8 cellular contexts compared by ENCODE assay signal in the genomic region with DNA sequence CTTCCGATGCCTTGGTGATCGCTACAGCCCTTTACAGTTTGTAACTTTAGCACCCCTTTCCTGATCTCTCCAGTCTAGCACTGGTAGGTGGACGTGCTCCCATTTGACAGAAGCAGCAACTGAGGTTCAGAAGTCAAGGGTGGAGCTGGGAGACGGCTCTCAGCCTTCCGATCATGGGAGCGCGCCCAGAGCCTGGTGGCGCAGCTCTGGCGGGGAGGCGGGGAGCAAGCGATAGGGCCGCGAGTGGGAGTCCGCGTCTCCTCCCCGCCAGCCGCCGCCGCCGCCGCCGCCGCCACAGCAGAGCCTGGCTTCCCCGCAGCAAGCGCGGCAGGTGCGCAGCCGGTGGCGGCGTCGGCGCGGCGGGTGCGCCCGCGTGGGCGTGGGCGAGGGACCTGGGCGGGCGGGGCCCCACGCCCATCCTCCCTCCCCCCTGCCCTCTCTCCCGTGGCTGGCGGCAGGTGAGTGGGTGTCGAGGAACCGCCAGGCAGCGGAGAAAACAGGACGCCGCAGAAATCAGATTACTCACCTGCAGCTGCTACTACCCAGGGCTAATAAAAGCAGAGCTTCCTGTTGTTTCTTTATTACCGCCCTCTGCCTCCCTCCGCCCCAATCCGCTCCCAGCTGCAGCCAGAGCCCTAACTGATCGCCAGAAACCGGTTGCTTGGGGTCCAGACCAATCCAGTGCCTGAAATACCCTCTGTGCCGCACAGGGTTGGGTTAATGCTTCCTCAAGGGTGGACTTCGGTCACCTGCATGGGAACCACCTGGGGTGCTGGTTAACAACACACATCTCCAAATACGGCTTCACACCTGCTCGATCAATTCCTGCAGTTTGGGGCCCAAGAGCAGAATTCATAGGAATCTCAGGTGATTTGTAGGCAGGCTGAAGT.
DNase-seq lines count a peak whose midpoint lies in the region; ATAC-seq, FAIRE-seq and TF ChIP-seq lines count a peak whose summit lies in the region.

No MANE protein-coding gene starts in this region.

- no peaks in the 10 kb centered on the region for H3K79me2 ChIP-seq in MM.1S (ENCODE audit: low read length)

- POLR2A ChIA-PET in BJ (lab: Charles Lee): no interaction called here

- peak overlapping the region; percentile 85 for H3K27ac Mint-ChIP-seq in stimulated activated naive B cell treated with anti-CD40 and anti-IgM and Interleukin-4, amounts not matched to agents 10 μg/mL and 1 μg/mL and 100 μg/mL, for 72 hours

- H3K4me3 ChIP-seq in BJ (ENCODE audit: low read depth, low read length): peak overlapping the region; percentile 16
- H3K4me3 ChIP-seq in MM.1S (ENCODE audit: low read length): peak overlapping the region; percentile 61
- H3K4me3 ChIP-seq in choroid plexus epithelial cell (ENCODE audit: low read depth, low read length): peak overlapping the region; percentile 17
- H3K4me3 ChIP-seq in muscle layer of duodenum (ENCODE audit: low read depth in 1 of 2, low read length in 2 of 2): peak overlapping the region; percentile 33 to 42

- peaks cover 4 to 6% of the 10 kb centered on the region in 2 donors for H3K9me3 Mint-ChIP-seq in stimulated activated naive B cell treated with anti-CD40 and anti-IgM and Interleukin-4, amounts not matched to agents 10 μg/mL and 1 μg/mL and 100 μg/mL, for 72 hours

- DNase-seq in BJ (ENCODE audit: low read depth): no peak
- DNase-seq in MM.1S: peak; percentile 91
- peak; percentile 49 to 88 (median 78) for DNase-seq in activated CD4-positive, CD25-positive, alpha-beta regulatory T cell (lab: John Stamatoyannopoulos, UW)
- DNase-seq in choroid plexus epithelial cell (ENCODE audit: low read depth): no peak
- DNase-seq in stimulated activated naive B cell treated with anti-CD40 and anti-IgM and Interleukin-4, amounts not matched to agents 10 μg/mL and 1 μg/mL and 100 μg/mL, for 72 hours: peak; percentile 82
- DNase-seq in RCC 7860 (ENCODE audit: low spot score): no peak

- no peaks in the 10 kb centered on the region for H4K20me1 ChIP-seq in MM.1S (ENCODE audit: insufficient read depth, low read length)

- H3K27me3 ChIP-seq in BJ (ENCODE audit: control insufficient read depth, insufficient read depth, low read length) (peaks cover 15% of the 10 kb centered on the region), MM.1S (replicated peaks; ENCODE audit: insufficient read depth, low read length) (no peaks in the 10 kb centered on the region), muscle layer of duodenum (ENCODE audit: low read depth, low read length) (peaks cover 9% of the 10 kb centered on the region)

- peak overlapping the region; percentile 83 to 84 for H3K4me3 Mint-ChIP-seq in stimulated activated naive B cell treated with anti-CD40 and anti-IgM and Interleukin-4, amounts not matched to agents 10 μg/mL and 1 μg/mL and 100 μg/mL, for 72 hours

- H3K9ac ChIP-seq in MM.1S (ENCODE audit: low read length): peak overlapping the region; percentile 62

- TF ChIP-seq CTCF in BJ (IDR thresholded peaks at IDR 0.05; ENCODE audit: insufficient read depth, low read depth, low read length): no peak
- no peak for TF ChIP-seq CTCF in MM.1S (IDR thresholded peaks at IDR 0.05; ENCODE audit: low read length)
- TF ChIP-seq CTCF in choroid plexus epithelial cell (conservative IDR thresholded peaks at IDR 0.05; ENCODE audit: low read depth, low read length): no peak

- no peaks in the 10 kb centered on the region for H3K9me2 ChIP-seq in MM.1S (replicated peaks; ENCODE audit: insufficient read depth, low read length)

- H3K36me3 Mint-ChIP-seq in stimulated activated naive B cell treated with anti-CD40 and anti-IgM and Interleukin-4, amounts not matched to agents 10 μg/mL and 1 μg/mL and 100 μg/mL, for 72 hours: peaks cover 4 to 11% of the 10 kb centered on the region in 2 donors

- H3K27me3 Mint-ChIP-seq in stimulated activated naive B cell treated with anti-CD40 and anti-IgM and Interleukin-4, amounts not matched to agents 10 μg/mL and 1 μg/mL and 100 μg/mL, for 72 hours: no peaks in the 10 kb centered on the region

- H3K9me3 ChIP-seq in MM.1S (replicated peaks; ENCODE audit: insufficient read depth, low read length): no peaks in the 10 kb centered on the region
- H3K9me3 ChIP-seq in muscle layer of duodenum (ENCODE audit: control insufficient read depth in 1 of 2, low read length in 2 of 2): no peaks in the 10 kb centered on the region

- H3K27ac ChIP-seq in MM.1S (ENCODE audit: low read length) (peak overlapping the region; percentile 79), muscle layer of duodenum (ENCODE audit: low read length) (peak overlapping the region; percentile 45)

- CTCF ChIA-PET in BJ (lab: Yijun Ruan, JAX): interaction anchor here (0.7 to 4.1 kb wide), 3 partner anchors 15 to 37 kb away, joined by 3 to 28 read pairs (median 17); no protein-coding TSS in a partner anchor

- peaks cover 58 to 91% of the 10 kb centered on the region in 2 donors for H3K4me1 Mint-ChIP-seq in stimulated activated naive B cell treated with anti-CD40 and anti-IgM and Interleukin-4, amounts not matched to agents 10 μg/mL and 1 μg/mL and 100 μg/mL, for 72 hours

- peak overlapping the region; percentile 63 for H2AFZ ChIP-seq in MM.1S (ENCODE audit: low read length)

- FAIRE-seq in RCC 7860 (lab: Jason Lieb, UNC): no peak

- H3K36me3 ChIP-seq in BJ (ENCODE audit: control insufficient read depth, insufficient read depth, low read length): no peaks in the 10 kb centered on the region
- no peaks in the 10 kb centered on the region for H3K36me3 ChIP-seq in MM.1S (replicated peaks; ENCODE audit: insufficient read depth, low read length)
- H3K36me3 ChIP-seq in muscle layer of duodenum (ENCODE audit: control insufficient read depth in 1 of 2, insufficient read depth in 2 of 2, low read length in 2 of 2): no peaks in the 10 kb centered on the region

- ATAC-seq in GM21447 (IDR thresholded peaks at IDR 0.05; ENCODE audit: unreplicated experiment): peak; percentile 56
- peak; percentile 73 to 80 for ATAC-seq in stimulated activated naive B cell treated with anti-CD40 and anti-IgM and Interleukin-4, amounts not matched to agents 10 μg/mL and 1 μg/mL and 100 μg/mL, for 72 hours (replicated peaks)

- H3K4me1 ChIP-seq in MM.1S (ENCODE audit: low read length) (peaks cover 62% of the 10 kb centered on the region), muscle layer of duodenum (ENCODE audit: control insufficient read depth in 1 of 2, insufficient read depth in 2 of 2, low read length in 2 of 2) (peaks cover 0 to 5% of the 10 kb centered on the region in 2 donors)

- peaks cover 35% of the 10 kb centered on the region for H3F3A ChIP-seq in MM.1S (ENCODE audit: insufficient read depth, low read length)

- peak overlapping the region; percentile 90 for H3K4me2 ChIP-seq in MM.1S (ENCODE audit: low read depth, low read length)

Comparison
In these comparisons a context has a peak if more than half of its experiments do, and no peak if none do; other contexts are left out.
1. DNase-seq: peak in MM.1S (single experiment), activated CD4-positive, CD25-positive, alpha-beta regulatory T cell (4 of 4) and stimulated activated naive B cell treated with anti-CD40 and anti-IgM and Interleukin-4, amounts not matched to agents 10 μg/mL and 1 μg/mL and 100 μg/mL, for 72 hours (single experiment); none in BJ (single experiment), choroid plexus epithelial cell (single experiment) and RCC 7860 (single experiment).
2. Peak in every context shown above with its lines, with median percentiles within 50 percentile points of each other: H3K4me3 ChIP-seq.